In the genomic region with DNA sequence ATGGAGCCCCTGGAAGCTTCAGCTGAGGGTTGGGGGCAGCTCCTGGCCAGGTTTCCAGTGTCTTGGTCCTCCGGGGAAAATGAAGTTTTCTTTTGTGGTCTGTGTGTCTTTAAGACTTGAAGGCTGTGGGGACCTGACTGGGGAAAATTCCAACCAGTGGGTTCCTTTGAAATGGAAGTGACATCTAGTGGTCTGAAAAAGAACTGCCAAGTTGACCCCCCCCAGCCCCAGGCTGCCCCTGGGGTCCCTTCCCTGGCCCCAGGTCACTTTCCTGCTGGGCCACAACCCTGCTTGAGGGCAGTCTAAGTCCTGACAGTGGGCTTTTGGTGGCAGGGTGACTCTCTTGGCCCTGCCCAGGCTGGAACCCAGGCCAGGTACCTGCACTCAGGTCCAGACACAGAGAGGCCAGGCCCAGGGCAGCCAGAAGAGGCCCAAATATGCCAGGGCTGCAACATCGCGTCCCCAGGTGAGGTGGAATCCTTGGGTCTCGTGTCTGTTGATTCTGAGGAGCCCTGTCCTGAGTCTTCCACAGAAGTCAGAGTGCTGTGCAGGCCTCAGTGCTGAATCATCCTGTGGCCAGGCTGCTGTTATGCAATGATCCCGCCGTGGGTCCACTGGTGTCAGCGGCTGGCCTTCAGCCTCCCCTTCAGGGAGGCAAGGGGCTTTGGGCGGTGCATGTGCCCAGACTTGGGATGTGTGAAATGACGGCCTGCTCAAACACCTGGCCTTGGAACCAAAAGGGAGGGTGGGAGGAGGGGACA, we compare ENCODE assay signal across 8 cellular contexts.
DNase-seq lines count a peak whose midpoint lies in the region; ATAC-seq and TF ChIP-seq lines count a peak whose summit lies in the region.

No MANE protein-coding gene starts in this region.

- H3K4me1 ChIP-seq in Caco-2 = peaks cover 63% of the 10 kb centered on the region
- H3K4me1 ChIP-seq in sigmoid colon = no peaks in the 10 kb centered on the region

- BruUV-seq in Caco-2 (replicated peaks; lab: Mats Ljungman, UMichigan) = no TSS peak

- TF ChIP-seq EP300 in sigmoid colon (IDR thresholded peaks at IDR 0.05) = no peak

- no peak overlapping the region for H3K4me3 ChIP-seq in Caco-2 (ENCODE audit: low read depth, low read length)
- H3K4me3 ChIP-seq in sigmoid colon = no peak overlapping the region

- H3K36me3 ChIP-seq in Caco-2 (ENCODE audit: control insufficient read depth, insufficient read depth, low read length) (no peaks in the 10 kb centered on the region), sigmoid colon (no peaks in the 10 kb centered on the region)

- H3K4me3 Mint-ChIP-seq in Caco-2 (ENCODE audit: unreplicated experiment) (peak overlapping the region; percentile 52), HFFc6 (0 out of 2 replicates have a peak overlapping the region, but pooled peaks have one; percentile 13)
- H3K4me3 Mint-ChIP-seq in activated T-cell treated with anti-CD3 and anti-CD28 coated beads, Interleukin-2, amount 50 U/mL, for 24 hours = no peak overlapping the region

- no peaks in the 10 kb centered on the region for H3K27me3 ChIP-seq in Caco-2 (replicated peaks; ENCODE audit: control insufficient read depth, insufficient read depth, low read length)
- H3K27me3 ChIP-seq in sigmoid colon = no peaks in the 10 kb centered on the region

- DNase-seq in Caco-2 (peak; percentile 64 to 70), HFFc6 (peak; percentile 65), T1000 (lab: John Stamatoyannopoulos, UW) (peak; percentile 34), Right ventricle myocardium inferior (ENCODE audit: missing footprints) (peak; percentile 84), sigmoid colon (peak; percentile 70)
- no peak for DNase-seq in activated T-cell treated with anti-CD3 and anti-CD28 coated beads, Interleukin-2, amount 50 U/mL, for 24 hours

- CTCF ChIA-PET in Caco-2 (lab: Charles Lee) = no interaction called here

- no peaks in the 10 kb centered on the region for H3K9me3 ChIP-seq in Caco-2
- no peaks in the 10 kb centered on the region for H3K9me3 ChIP-seq in sigmoid colon

- H3K9me3 Mint-ChIP-seq in Caco-2 (ENCODE audit: unreplicated experiment) (no peaks in the 10 kb centered on the region), HFFc6 (no peaks in the 10 kb centered on the region)
- H3K9me3 Mint-ChIP-seq in activated T-cell treated with anti-CD3 and anti-CD28 coated beads, Interleukin-2, amount 50 U/mL, for 24 hours = no peaks in the 10 kb centered on the region

- H3K36me3 Mint-ChIP-seq in Caco-2 (ENCODE audit: insufficient read depth, unreplicated experiment) (no peaks in the 10 kb centered on the region), HFFc6 (ENCODE audit: low read depth) (no peaks in the 10 kb centered on the region)
- H3K36me3 Mint-ChIP-seq in activated T-cell treated with anti-CD3 and anti-CD28 coated beads, Interleukin-2, amount 50 U/mL, for 24 hours (ENCODE audit: low read depth) = no peaks in the 10 kb centered on the region

- peaks cover 31% of the 10 kb centered on the region for H3K4me1 Mint-ChIP-seq in Caco-2 (ENCODE audit: low read depth, unreplicated experiment)
- H3K4me1 Mint-ChIP-seq in HFFc6 (ENCODE audit: low read depth) = peaks cover 59% of the 10 kb centered on the region
- no peaks in the 10 kb centered on the region for H3K4me1 Mint-ChIP-seq in activated T-cell treated with anti-CD3 and anti-CD28 coated beads, Interleukin-2, amount 50 U/mL, for 24 hours (ENCODE audit: low read depth)

- H3K27me3 Mint-ChIP-seq in Caco-2 (ENCODE audit: insufficient read depth, unreplicated experiment) (no peaks in the 10 kb centered on the region), HFFc6 (ENCODE audit: insufficient read depth) (0 out of 2 replicates have a peak, but pooled peaks cover under 1% of the 10 kb centered on the region)
- no peaks in the 10 kb centered on the region for H3K27me3 Mint-ChIP-seq in activated T-cell treated with anti-CD3 and anti-CD28 coated beads, Interleukin-2, amount 50 U/mL, for 24 hours

- WGBS in sigmoid colon, 2 donors = 60 to 66% methylated on average over 9 of the region's 9 CpGs

- ATAC-seq in Right ventricle myocardium inferior = peak; percentile 77
- ATAC-seq in HG02884 (IDR thresholded peaks at IDR 0.05; ENCODE audit: unreplicated experiment) = no peak
- no peak for ATAC-seq in GM21528 (IDR thresholded peaks at IDR 0.05; ENCODE audit: low FRiP score, unreplicated experiment)

- POLR2A ChIA-PET in Caco-2 (lab: Charles Lee) = no interaction called here

- TF ChIP-seq POLR2A in sigmoid colon (IDR thresholded peaks at IDR 0.05) = no peak

- H3K27ac ChIP-seq in sigmoid colon = no peak overlapping the region

- H3K27ac Mint-ChIP-seq in Caco-2 (ENCODE audit: unreplicated experiment) (peak overlapping the region; percentile 92), HFFc6 (peak overlapping the region; percentile 81)
- no peak overlapping the region for H3K27ac Mint-ChIP-seq in activated T-cell treated with anti-CD3 and anti-CD28 coated beads, Interleukin-2, amount 50 U/mL, for 24 hours

- intact Hi-C loops in Caco-2 (cut with micrococcal nuclease; ENCODE audit: unreplicated experiment) = loop anchor here (1.0 to 5.0 kb wide), 3 partner anchors 69 to 116 kb away; no protein-coding TSS in a partner anchor
- intact Hi-C loops in Right ventricle myocardium inferior (cut with DNase I) = no loop called here
- intact Hi-C loops in sigmoid colon (cut with DNase I) = no loop called here

- TF ChIP-seq CTCF in Caco-2 (IDR thresholded peaks at IDR 0.05; ENCODE audit: insufficient read depth in 1 of 2, low read depth in 1 of 2, low read length in 1 of 2, severe bottlenecking in 1 of 2, unreplicated experiment in 1 of 2) = peak; percentile 62 to 72
- peak; percentile 79 for TF ChIP-seq CTCF in HFFc6 (IDR thresholded peaks at IDR 0.05)
- peak in 1 of 4 experiments; percentile 18 for TF ChIP-seq CTCF in sigmoid colon (IDR thresholded peaks at IDR 0.05)
